ENCODE assay signal across 23 cellular contexts in the genomic region with DNA sequence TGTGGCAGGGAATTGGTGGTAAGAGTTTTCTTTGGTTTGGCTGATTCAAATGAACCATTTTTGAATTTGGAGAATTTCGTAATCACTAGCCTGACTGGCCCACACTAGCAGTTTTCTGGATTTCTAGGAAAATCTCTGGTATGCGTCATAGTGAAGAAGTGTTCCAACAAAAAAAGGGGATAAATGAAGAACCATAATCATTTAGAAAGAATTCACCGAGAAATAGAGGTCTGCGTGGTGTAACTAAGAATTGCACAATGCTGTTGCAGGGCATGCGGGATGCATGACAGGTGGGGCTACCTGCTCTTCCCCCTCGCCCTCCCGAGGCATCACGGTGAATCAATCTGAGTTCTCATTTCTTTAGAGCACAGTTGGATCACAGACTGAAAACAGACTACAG.
DNase-seq lines count a peak whose midpoint lies in the region; ATAC-seq, FAIRE-seq and TF ChIP-seq lines count a peak whose summit lies in the region.
"Had no signal": no experiment of that assay in that cellular context is flagged by ENCODE, and none has a peak within 500 bp of the region (broad histone marks: within the 10 kb centered on the region; RNA-seq: fewer than 3 reads in every experiment).

No MANE protein-coding gene starts in this region.

- no peak for TF ChIP-seq RAD21 in A549 (conservative IDR thresholded peaks at IDR 0.05 in 1 of 2, IDR thresholded peaks at IDR 0.05 in 1 of 2)

- H2AFZ ChIP-seq in mesenchymal stem cell (ENCODE audit: low read depth, low read length): no peak overlapping the region

- POLR2A ChIA-PET in A549 (lab: Yijun Ruan, JAX): no interaction called here

- no peak overlapping the region for H3K23ac ChIP-seq in mesenchymal stem cell (ENCODE audit: low read length in 2 of 2)

- H3K4ac ChIP-seq in mesenchymal stem cell (ENCODE audit: low read depth in 1 of 2, low read length in 2 of 2): peak overlapping the region in 1 of 2 experiments; percentile 19

- H3K9me3 ChIP-seq in A549 (peaks cover 29% of the 10 kb centered on the region), mesenchymal stem cell (ENCODE audit: control insufficient read depth, low read length) (no peaks in the 10 kb centered on the region), SJCRH30 (replicated peaks) (0 out of 2 replicates have a peak, but pooled peaks cover 2% of the 10 kb centered on the region)
- H3K9me3 ChIP-seq: mucosa of descending colon, uterus had no signal

- no peak for TF ChIP-seq EP300 in A549 (IDR thresholded peaks at IDR 0.05)

- no peaks in the 10 kb centered on the region for H3K27me3 ChIP-seq in mesenchymal stem cell (ENCODE audit: control insufficient read depth in 1 of 2, insufficient read depth in 1 of 2, low read length in 2 of 2)
- H3K27me3 ChIP-seq in SJCRH30: no peaks in the 10 kb centered on the region
- H3K27me3 ChIP-seq: ascending aorta, heart right ventricle, uterus had no signal

- no peak overlapping the region for H3K4me2 ChIP-seq in A549
- no peak overlapping the region for H3K4me2 ChIP-seq in mesenchymal stem cell (ENCODE audit: low read length, poor library complexity, severe bottlenecking)

- ATAC-seq in A549 (no peak), GM18511 (IDR thresholded peaks at IDR 0.05; ENCODE audit: unreplicated experiment) (no peak)
- ATAC-seq: activated CD8-positive, alpha-beta T cell treated with anti-CD3 and anti-CD28 coated beads, Interleukin-2, amount 10 ng/mL, durations not matched to agents 7 days and 5 days; CD8-positive, alpha-beta T cell; esophagus mucosa; mucosa of descending colon had no signal

- peak overlapping the region; percentile 27 for H2BK120ac ChIP-seq in mesenchymal stem cell (ENCODE audit: low read depth, low read length)

- H3K4me1 ChIP-seq in A549: peaks cover 30% of the 10 kb centered on the region
- peaks cover 3% of the 10 kb centered on the region for H3K4me1 ChIP-seq in mesenchymal stem cell (ENCODE audit: control insufficient read depth, insufficient read depth, low read depth, low read length)
- peaks cover 8% of the 10 kb centered on the region; the same call in 1 of the 2 replicates for H3K4me1 ChIP-seq in SJCRH30
- H3K4me1 ChIP-seq: ascending aorta, uterus had no signal

- H3K4me3 ChIP-seq in A549 (no peak overlapping the region), mesenchymal stem cell (ENCODE audit: insufficient read depth in 1 of 2, low read depth in 1 of 2, low read length in 2 of 2) (no peak overlapping the region), SJCRH30 (no peak overlapping the region)
- H3K4me3 ChIP-seq: ascending aorta, heart right ventricle, mucosa of descending colon, uterus had no signal

- H3K27ac Mint-ChIP-seq in immature natural killer cell: no peak overlapping the region
- H3K27ac Mint-ChIP-seq: activated CD8-positive, alpha-beta T cell treated with anti-CD3 and anti-CD28 coated beads, Interleukin-2, amount 10 ng/mL, durations not matched to agents 7 days and 5 days; activated naive CD4-positive, alpha-beta T cell treated with anti-CD3 and anti-CD28 coated beads for 36 hours; activated T-cell treated with anti-CD3 and anti-CD28 coated beads, Interleukin-2, amount 50 U/mL, for 24 hours; CD8-positive, alpha-beta T cell had no signal

- H3K36me3 Mint-ChIP-seq in immature natural killer cell: no peaks in the 10 kb centered on the region
- H3K36me3 Mint-ChIP-seq: CD8-positive, alpha-beta T cell had no signal

- H3K27ac ChIP-seq in A549: peak overlapping the region; percentile 90 to 97
- H3K27ac ChIP-seq in mesenchymal stem cell (ENCODE audit: low read length, poor library complexity, severe bottlenecking): no peak overlapping the region
- H3K27ac ChIP-seq in SJCRH30: no peak overlapping the region
- H3K27ac ChIP-seq: ascending aorta, heart right ventricle, uterus had no signal

- WGBS in A549 (ENCODE audit: missing lambda C conversion rate): 96% methylated on average over 8 of the region's 8 CpGs
- WGBS in mesenchymal stem cell: 85% methylated on average over 6 of the region's 8 CpGs

- peaks cover 4 to 37% (median 10%) of the 10 kb centered on the region in 6 donors for H3K9me3 Mint-ChIP-seq in immature natural killer cell
- H3K9me3 Mint-ChIP-seq: activated naive CD4-positive, alpha-beta T cell treated with anti-CD3 and anti-CD28 coated beads for 36 hours had no signal

- no peaks in the 10 kb centered on the region for H3K4me1 Mint-ChIP-seq in immature natural killer cell

- no peak overlapping the region for H4K91ac ChIP-seq in mesenchymal stem cell (ENCODE audit: low read length)

- no peaks in the 10 kb centered on the region for H3K79me1 ChIP-seq in mesenchymal stem cell (replicated peaks; ENCODE audit: low read length, poor library complexity, severe bottlenecking)

- no peak overlapping the region for H2AK5ac ChIP-seq in mesenchymal stem cell (ENCODE audit: low read length, severe bottlenecking)

- peak overlapping the region; percentile 58 to 71 for H3K18ac ChIP-seq in mesenchymal stem cell (ENCODE audit: low read depth in 1 of 2, low read length in 2 of 2)

- peaks cover 0 to 1% (median 0%) of the 10 kb centered on the region in 3 donors for H3K27me3 Mint-ChIP-seq in immature natural killer cell (ENCODE audit: low read depth in 3 of 3)
- H3K27me3 Mint-ChIP-seq: activated T-cell treated with anti-CD3 and anti-CD28 coated beads, Interleukin-2, amount 50 U/mL, for 24 hours had no signal

- H3K14ac ChIP-seq in mesenchymal stem cell (ENCODE audit: low read length in 2 of 2): no peak overlapping the region

- FAIRE-seq in A549 (lab: Jason Lieb, UNC): no peak

- H2BK5ac ChIP-seq in mesenchymal stem cell (ENCODE audit: low read depth, low read length, poor library complexity, severe bottlenecking): no peak overlapping the region

- peak overlapping the region; percentile 61 to 69 for H2BK12ac ChIP-seq in mesenchymal stem cell (ENCODE audit: low read length in 2 of 2)

- no peak for TF ChIP-seq CTCF in A549 (IDR thresholded peaks at IDR 0.05)

- no peak overlapping the region for H3K9ac ChIP-seq in mesenchymal stem cell (ENCODE audit: low read length)

- DNase-seq in A549 (ENCODE audit: low read depth in 1 of 2, low spot score in 1 of 2): no peak
- DNase-seq in EL: peak; percentile 62
- peak; percentile 85 for DNase-seq in amniotic epithelial cell (ENCODE audit: low read depth)
- peak; percentile 17 for DNase-seq in mesenchymal stem cell
- no peak for DNase-seq in immature natural killer cell
- DNase-seq in SJCRH30: no peak
- DNase-seq in NCI-H748 (lab: John Stamatoyannopoulos, UW; ENCODE audit: unreplicated experiment): no peak
- DNase-seq: activated CD8-positive, alpha-beta T cell treated with anti-CD3 and anti-CD28 coated beads, Interleukin-2, amount 10 ng/mL, durations not matched to agents 7 days and 5 days; activated naive CD4-positive, alpha-beta T cell treated with anti-CD3 and anti-CD28 coated beads for 36 hours; activated T-cell treated with anti-CD3 and anti-CD28 coated beads, Interleukin-2, amount 50 U/mL, for 24 hours; CD8-positive, alpha-beta T cell; DMS79; effector memory CD4-positive, alpha-beta T cell; heart right ventricle; mucosa of descending colon; NCI-H510A treated with DMSO at 0.1 percent for 48 hours; RPMI8226; stimulated activated CD4-positive, alpha-beta T cell treated with anti-CD3 and anti-CD28 coated beads, Interleukin-15, amount 100 ng/mL, for 24 hours; substantia nigra; uterus had no signal

- H3K4me3 Mint-ChIP-seq in immature natural killer cell: no peak overlapping the region
- H3K4me3 Mint-ChIP-seq: activated CD8-positive, alpha-beta T cell treated with anti-CD3 and anti-CD28 coated beads, Interleukin-2, amount 10 ng/mL, durations not matched to agents 7 days and 5 days; activated naive CD4-positive, alpha-beta T cell treated with anti-CD3 and anti-CD28 coated beads for 36 hours; activated T-cell treated with anti-CD3 and anti-CD28 coated beads, Interleukin-2, amount 50 U/mL, for 24 hours; CD8-positive, alpha-beta T cell had no signal

- TF ChIP-seq POLR2A in A549 (IDR thresholded peaks at IDR 0.05; ENCODE audit: low read length): no peak

- H2BK15ac ChIP-seq in mesenchymal stem cell (ENCODE audit: low read depth, poor library complexity, severe bottlenecking): no peak overlapping the region

- CTCF ChIA-PET in A549 (lab: Yijun Ruan, JAX): interaction anchor here (0.6 to 1.0 kb wide), 3 partner anchors 8 to 23 kb away, joined by 3 to 4 read pairs (median 3); no protein-coding TSS in a partner anchor

- peak overlapping the region; percentile 45 for H4K8ac ChIP-seq in mesenchymal stem cell (ENCODE audit: low read length)

- no peaks in the 10 kb centered on the region for H3K36me3 ChIP-seq in mesenchymal stem cell (ENCODE audit: control insufficient read depth in 1 of 2, insufficient read depth in 2 of 2, low read depth in 1 of 2, low read length in 2 of 2)
- no peaks in the 10 kb centered on the region for H3K36me3 ChIP-seq in SJCRH30
- H3K36me3 ChIP-seq: ascending aorta, heart right ventricle, uterus had no signal

TF ChIP-seq in A549, 52 proteins besides CTCF, POLR2A, EP300 and RAD21:
- TF ChIP-seq, protein P1, sequence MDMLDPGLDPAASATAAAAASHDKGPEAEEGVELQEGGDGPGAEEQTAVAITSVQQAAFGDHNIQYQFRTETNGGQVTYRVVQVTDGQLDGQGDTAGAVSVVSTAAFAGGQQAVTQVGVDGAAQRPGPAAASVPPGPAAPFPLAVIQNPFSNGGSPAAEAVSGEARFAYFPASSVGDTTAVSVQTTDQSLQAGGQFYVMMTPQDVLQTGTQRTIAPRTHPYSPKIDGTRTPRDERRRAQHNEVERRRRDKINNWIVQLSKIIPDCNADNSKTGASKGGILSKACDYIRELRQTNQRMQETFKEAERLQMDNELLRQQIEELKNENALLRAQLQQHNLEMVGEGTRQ (IDR thresholded peaks at IDR 0.05): no peak
- TF ChIP-seq CEBPB (IDR thresholded peaks at IDR 0.05): peak; percentile 65 to 76; a peak in 3 of 4 replicates

Comparison
In these comparisons a context has a peak if more than half of its experiments do, and no peak if none do; other contexts are left out.
1. DNase-seq: peak in EL (single experiment), amniotic epithelial cell (single experiment) and mesenchymal stem cell (single experiment); none in A549 (0 of 2), immature natural killer cell (0 of 3), SJCRH30 (0 of 2) and NCI-H748 (single experiment).
2. H3K27ac ChIP-seq: peak in A549 (2 of 2); none in mesenchymal stem cell (single experiment) and SJCRH30 (single experiment).